1 cellular context compared by ENCODE assay signal in genomic region chrX:153964105-153964504, GRCh38.
TF ChIP-seq lines count a peak whose summit lies in the region.

No MANE protein-coding gene starts in this region.

TF ChIP-seq in K562, 482 proteins besides CTCF, POLR2A, EP300 and RAD21:
- TF ChIP-seq IRF1 (CRISPR knock-in tag; IDR thresholded peaks at IDR 0.05; ENCODE audit: borderline replicate concordance) = no peak
- 0 out of 2 replicates have a peak, but pooled peaks have one; percentile 36 for TF ChIP-seq POLR2G (IDR thresholded peaks at IDR 0.05; ENCODE audit: low read depth, low read length)
- peak; percentile 52 for TF ChIP-seq RBFOX2 (IDR thresholded peaks at IDR 0.05; ENCODE audit: low read depth, low read length)
